1 cellular context compared by ENCODE assay signal in the genomic region with DNA sequence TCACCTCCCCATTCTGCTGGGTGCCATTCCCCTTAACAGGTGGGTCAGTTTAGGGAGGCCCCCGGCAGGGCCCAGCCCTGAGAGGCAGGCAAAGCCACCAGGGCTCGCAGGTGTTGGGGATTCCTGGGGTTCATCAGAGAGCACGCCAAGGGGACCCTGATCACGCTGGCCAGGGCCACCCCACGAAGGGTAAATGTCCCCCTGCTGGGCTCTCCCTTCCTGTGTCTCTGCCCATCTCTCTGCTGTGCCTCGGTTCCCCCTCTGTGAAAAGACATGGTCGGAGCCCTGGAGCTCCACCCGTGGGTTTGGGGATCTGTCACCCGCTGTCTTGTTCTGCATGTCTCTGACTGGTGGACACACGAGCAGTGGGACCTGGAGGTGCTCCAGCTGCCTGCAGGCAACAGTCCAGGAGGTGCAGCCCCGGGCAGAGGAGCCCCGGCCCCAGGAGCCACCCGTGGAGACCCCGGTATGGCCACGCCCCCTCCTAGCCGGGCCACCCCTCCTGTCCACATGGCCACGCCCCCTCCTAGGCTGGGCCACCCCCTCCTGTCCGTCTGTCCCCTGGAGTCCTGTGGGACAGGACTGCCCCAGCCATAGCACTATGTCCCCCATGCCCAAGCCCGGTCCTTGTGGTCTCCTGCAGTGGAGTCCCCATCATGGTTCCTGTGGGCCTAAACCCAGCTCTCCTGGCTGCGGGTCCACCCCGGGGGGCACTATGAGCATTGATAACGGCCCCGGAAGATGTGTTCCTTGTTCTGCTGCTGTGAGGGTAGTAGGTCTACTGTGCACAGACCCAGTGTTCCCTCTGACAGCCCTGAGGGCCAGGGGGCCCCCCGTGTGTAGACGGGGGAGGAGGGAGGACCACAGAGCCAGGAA.
TF ChIP-seq lines count a peak whose summit lies in the region.

No MANE protein-coding gene starts in this region.

TF ChIP-seq in GM23338, 12 proteins besides CTCF, POLR2A, EP300 and RAD21 (continued from another document):
- TF ChIP-seq STAT1 (IDR thresholded peaks at IDR 0.05; ENCODE audit: unreplicated experiment), result no peak
